In genomic region chr19:5111051-5111450, GRCh38 we compare ENCODE assay signal across 1 cellular context.
TF ChIP-seq lines count a peak whose summit lies in the region.

No MANE protein-coding gene starts in this region.

TF ChIP-seq in GM23338, 12 proteins besides CTCF, POLR2A, EP300 and RAD21 (continued from another document):
- TF ChIP-seq JUNB (IDR thresholded peaks at IDR 0.05; ENCODE audit: unreplicated experiment): no peak
- TF ChIP-seq ZNF331 (CRISPR knock-in tag; IDR thresholded peaks at IDR 0.05; ENCODE audit: low read depth): no peak
- TF ChIP-seq, protein P1, sequence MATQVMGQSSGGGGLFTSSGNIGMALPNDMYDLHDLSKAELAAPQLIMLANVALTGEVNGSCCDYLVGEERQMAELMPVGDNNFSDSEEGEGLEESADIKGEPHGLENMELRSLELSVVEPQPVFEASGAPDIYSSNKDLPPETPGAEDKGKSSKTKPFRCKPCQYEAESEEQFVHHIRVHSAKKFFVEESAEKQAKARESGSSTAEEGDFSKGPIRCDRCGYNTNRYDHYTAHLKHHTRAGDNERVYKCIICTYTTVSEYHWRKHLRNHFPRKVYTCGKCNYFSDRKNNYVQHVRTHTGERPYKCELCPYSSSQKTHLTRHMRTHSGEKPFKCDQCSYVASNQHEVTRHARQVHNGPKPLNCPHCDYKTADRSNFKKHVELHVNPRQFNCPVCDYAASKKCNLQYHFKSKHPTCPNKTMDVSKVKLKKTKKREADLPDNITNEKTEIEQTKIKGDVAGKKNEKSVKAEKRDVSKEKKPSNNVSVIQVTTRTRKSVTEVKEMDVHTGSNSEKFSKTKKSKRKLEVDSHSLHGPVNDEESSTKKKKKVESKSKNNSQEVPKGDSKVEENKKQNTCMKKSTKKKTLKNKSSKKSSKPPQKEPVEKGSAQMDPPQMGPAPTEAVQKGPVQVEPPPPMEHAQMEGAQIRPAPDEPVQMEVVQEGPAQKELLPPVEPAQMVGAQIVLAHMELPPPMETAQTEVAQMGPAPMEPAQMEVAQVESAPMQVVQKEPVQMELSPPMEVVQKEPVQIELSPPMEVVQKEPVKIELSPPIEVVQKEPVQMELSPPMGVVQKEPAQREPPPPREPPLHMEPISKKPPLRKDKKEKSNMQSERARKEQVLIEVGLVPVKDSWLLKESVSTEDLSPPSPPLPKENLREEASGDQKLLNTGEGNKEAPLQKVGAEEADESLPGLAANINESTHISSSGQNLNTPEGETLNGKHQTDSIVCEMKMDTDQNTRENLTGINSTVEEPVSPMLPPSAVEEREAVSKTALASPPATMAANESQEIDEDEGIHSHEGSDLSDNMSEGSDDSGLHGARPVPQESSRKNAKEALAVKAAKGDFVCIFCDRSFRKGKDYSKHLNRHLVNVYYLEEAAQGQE (IDR thresholded peaks at IDR 0.05; ENCODE audit: unreplicated experiment): no peak
